Comparison of ENCODE assay signal across 26 cellular contexts in genomic region chr10:49643296-49644034, GRCh38. TPM values are rescaled to one million over a fixed set of nuclear protein-coding genes. Genes with fewer than 3 reads are reported as not detected.
"Had no signal": no experiment of that assay in that cellular context is flagged by ENCODE, and none has a peak within 500 bp of the region (broad histone marks: within the 10 kb centered on the region; RNA-seq: fewer than 3 reads in every experiment).

No MANE protein-coding gene starts in this region.

- H3K4me1 Mint-ChIP-seq: WTC11 had no signal

- H3K36me3 Mint-ChIP-seq: activated CD8-positive, alpha-beta memory T cell treated with anti-CD3 and anti-CD28 coated beads, Interleukin-2, amount 10 ng/mL, durations not matched to agents 7 days and 5 days; activated naive CD8-positive, alpha-beta T cell; WTC11 had no signal

- DNase-seq: activated CD4-positive, alpha-beta T cell treated with anti-CD3 and anti-CD28 coated beads for 48 hours; activated CD4-positive, alpha-beta T cell treated with anti-CD3 and anti-CD28 coated beads, Interleukin-2, amount 50 U/mL, for 48 hours; activated CD4-positive, CD25-positive, alpha-beta regulatory T cell treated with anti-CD3 and anti-CD28 coated beads, Interleukin-2, amount 50 U/mL, for 72 hours; activated CD8-positive, alpha-beta memory T cell treated with anti-CD3 and anti-CD28 coated beads, Interleukin-2, amount 10 ng/mL, durations not matched to agents 7 days and 5 days; activated gamma-delta T cell; activated naive CD4-positive, alpha-beta T cell treated with anti-CD3 and anti-CD28 coated beads for 36 hours; activated T-cell treated with anti-CD3 and anti-CD28 coated beads, Interleukin-2, amount 50 U/mL, for 24 hours; amygdala; caudate nucleus; Karpas-422; MM.1S; NCI-H1105; NCI-H1436; NCI-H1694 treated with DMSO at 0.1 percent for 48 hours; NCI-H2029 treated with DMSO at 0.1 percent for 48 hours; NCI-H345; NCI-H510A treated with DMSO at 0.1 percent for 48 hours; NCI-H69; PC-3; SHP77 treated with DMSO at 0.1 percent for 48 hours; T-helper 9 cell had no signal

- H3K4me3 Mint-ChIP-seq: activated CD8-positive, alpha-beta memory T cell treated with anti-CD3 and anti-CD28 coated beads, Interleukin-2, amount 10 ng/mL, durations not matched to agents 7 days and 5 days; activated naive CD4-positive, alpha-beta T cell treated with anti-CD3 and anti-CD28 coated beads for 36 hours; activated naive CD8-positive, alpha-beta T cell; activated T-cell treated with anti-CD3 and anti-CD28 coated beads, Interleukin-2, amount 50 U/mL, for 24 hours; activated T-helper 1 cell treated with anti-CD3 and anti-CD28 coated beads, Interleukin-12 subunit alpha, Interleukin-12 subunit beta, Interleukin-2, Interleukin-4 antibody, amounts not matched to agents 30 ng/mL and 10 ng/mL and 1 ng/mL, durations not matched to agents 14 hours and 24 hours and 36 hours; T-helper 1 cell treated with Interleukin-12 subunit alpha and Interleukin-12 subunit beta and Interleukin-4 antibody, amounts not matched to agents 30 μg/mL and 1 μg/mL, for 36 hours; WTC11 had no signal

- H3K9me3 Mint-ChIP-seq: activated naive CD4-positive, alpha-beta T cell treated with anti-CD3 and anti-CD28 coated beads for 36 hours; activated T-cell treated with anti-CD3 and anti-CD28 coated beads, Interleukin-2, amount 50 U/mL, for 24 hours; activated T-helper 1 cell treated with anti-CD3 and anti-CD28 coated beads, Interleukin-12 subunit alpha, Interleukin-12 subunit beta, Interleukin-2, Interleukin-4 antibody, amounts not matched to agents 30 ng/mL and 10 ng/mL and 1 ng/mL, durations not matched to agents 14 hours and 24 hours and 36 hours; T-helper 1 cell treated with Interleukin-12 subunit alpha and Interleukin-12 subunit beta and Interleukin-4 antibody, amounts not matched to agents 30 μg/mL and 1 μg/mL, for 36 hours; WTC11 had no signal

- H3K27ac Mint-ChIP-seq: activated CD8-positive, alpha-beta memory T cell treated with anti-CD3 and anti-CD28 coated beads, Interleukin-2, amount 10 ng/mL, durations not matched to agents 7 days and 5 days; activated naive CD4-positive, alpha-beta T cell treated with anti-CD3 and anti-CD28 coated beads for 36 hours; activated naive CD8-positive, alpha-beta T cell; activated T-cell treated with anti-CD3 and anti-CD28 coated beads, Interleukin-2, amount 50 U/mL, for 24 hours; activated T-helper 1 cell treated with anti-CD3 and anti-CD28 coated beads, Interleukin-12 subunit alpha, Interleukin-12 subunit beta, Interleukin-2, Interleukin-4 antibody, amounts not matched to agents 30 ng/mL and 10 ng/mL and 1 ng/mL, durations not matched to agents 14 hours and 24 hours and 36 hours; T-helper 1 cell treated with Interleukin-12 subunit alpha and Interleukin-12 subunit beta and Interleukin-4 antibody, amounts not matched to agents 30 μg/mL and 1 μg/mL, for 36 hours had no signal

- ATAC-seq: activated CD8-positive, alpha-beta memory T cell treated with anti-CD3 and anti-CD28 coated beads, Interleukin-2, amount 10 ng/mL, durations not matched to agents 7 days and 5 days; PC-3; WTC11 had no signal

RNA-seq across cellular contexts. Expression of gene CHAT, which starts 29.6 kb away (rescaled TPM):
- total RNA-seq: activated CD8-positive, alpha-beta memory T cell treated with anti-CD3 and anti-CD28 coated beads, Interleukin-2, amount 10 ng/mL, durations not matched to agents 7 days and 5 days; activated naive CD4-positive, alpha-beta T cell treated with anti-CD3 and anti-CD28 coated beads for 36 hours; PC-3; SK-MEL-5; WTC11 had no signal

RNA-seq across cellular contexts. Expression of gene SLC18A3, which starts 33.4 kb away (rescaled TPM):
- total RNA-seq: activated CD8-positive, alpha-beta memory T cell treated with anti-CD3 and anti-CD28 coated beads, Interleukin-2, amount 10 ng/mL, durations not matched to agents 7 days and 5 days; activated naive CD4-positive, alpha-beta T cell treated with anti-CD3 and anti-CD28 coated beads for 36 hours; activated T-helper 1 cell treated with anti-CD3 and anti-CD28 coated beads, Interleukin-12 subunit alpha, Interleukin-12 subunit beta, Interleukin-2, Interleukin-4 antibody, amounts not matched to agents 30 ng/mL and 10 ng/mL and 1 ng/mL, durations not matched to agents 14 hours and 24 hours and 36 hours; PC-3; SK-MEL-5 had no signal

RNA-seq across cellular contexts. Expression of gene C10orf53, which starts 36.0 kb away (rescaled TPM):
- total RNA-seq: activated CD8-positive, alpha-beta memory T cell treated with anti-CD3 and anti-CD28 coated beads, Interleukin-2, amount 10 ng/mL, durations not matched to agents 7 days and 5 days; activated naive CD4-positive, alpha-beta T cell treated with anti-CD3 and anti-CD28 coated beads for 36 hours; activated T-helper 1 cell treated with anti-CD3 and anti-CD28 coated beads, Interleukin-12 subunit alpha, Interleukin-12 subunit beta, Interleukin-2, Interleukin-4 antibody, amounts not matched to agents 30 ng/mL and 10 ng/mL and 1 ng/mL, durations not matched to agents 14 hours and 24 hours and 36 hours; PC-3; SK-MEL-5; WTC11 had no signal
